ENCODE assay signal across 1 cellular context in genomic region chr6:43769526-43770416, GRCh38.
TF ChIP-seq lines count a peak whose summit lies in the region.

Gene VEGFA (plus strand): TSS chr6:43770211.

TF ChIP-seq in HepG2, 621 proteins besides CTCF, POLR2A, EP300 and RAD21 (continued from another document and continues in another):
- TF ChIP-seq PLSCR1 (CRISPR knock-in tag; IDR thresholded peaks at IDR 0.05; ENCODE audit: borderline replicate concordance) (peak; percentile 87; the same call in 1 of the 2 replicates), ZNF556 (CRISPR knock-in tag; IDR thresholded peaks at IDR 0.05; ENCODE audit: borderline replicate concordance) (peak; percentile 92; the same call in 1 of the 2 replicates), BCLAF1 (IDR thresholded peaks at IDR 0.05) (no peak), ISX (CRISPR knock-in tag; conservative IDR thresholded peaks at IDR 0.05) (no peak), PHF20 (CRISPR knock-in tag; IDR thresholded peaks at IDR 0.05) (no peak), SOX13 (IDR thresholded peaks at IDR 0.05) (peak; percentile 64; the same call in 1 of the 2 replicates), SOX13 (CRISPR knock-in tag; conservative IDR thresholded peaks at IDR 0.05 in 1 of 2, IDR thresholded peaks at IDR 0.05 in 1 of 2) (peak in 1 of 2 experiments; percentile 49; a peak in 2 of 4 replicates), STAT6 (CRISPR knock-in tag; IDR thresholded peaks at IDR 0.05; ENCODE audit: borderline replicate concordance) (peak; percentile 85; the same call in 1 of the 2 replicates), RFX1 (IDR thresholded peaks at IDR 0.05) (no peak), ZNF234 (CRISPR knock-in tag; conservative IDR thresholded peaks at IDR 0.05) (no peak), AHR (CRISPR knock-in tag; IDR thresholded peaks at IDR 0.05) (peak; percentile 23), PRDM10 (CRISPR knock-in tag; IDR thresholded peaks at IDR 0.05; ENCODE audit: low read depth) (peak; percentile 44; the same call in 1 of the 2 replicates), PTBP1 (IDR thresholded peaks at IDR 0.05; ENCODE audit: low read depth, low read length, poor library complexity, severe bottlenecking) (peak; percentile 71), ZNF687 (CRISPR knock-in tag; IDR thresholded peaks at IDR 0.05) (peak; percentile 90), ZNF704 (CRISPR knock-in tag; IDR thresholded peaks at IDR 0.05; ENCODE audit: borderline replicate concordance) (peak; percentile 46; the same call in 1 of the 2 replicates), SNAPC5 (CRISPR knock-in tag; IDR thresholded peaks at IDR 0.05; ENCODE audit: borderline replicate concordance) (no peak; the same call in 1 of the 2 replicates), TSC22D2 (CRISPR knock-in tag; IDR thresholded peaks at IDR 0.05; ENCODE audit: borderline replicate concordance) (peak; percentile 88; the same call in 1 of the 2 replicates), ZNF740 (CRISPR knock-in tag; IDR thresholded peaks at IDR 0.05) (peak; percentile 90), ZNF333 (CRISPR knock-in tag; IDR thresholded peaks at IDR 0.05; ENCODE audit: borderline replicate concordance) (0 out of 2 replicates have a peak, but pooled peaks have one; percentile 72), CBX5 (CRISPR knock-in tag; IDR thresholded peaks at IDR 0.05; ENCODE audit: borderline replicate concordance) (peak; percentile 68), ZNF274 (CRISPR knock-in tag; IDR thresholded peaks at IDR 0.05) (peak; percentile 80; the same call in 1 of the 2 replicates), RARG (CRISPR knock-in tag; IDR thresholded peaks at IDR 0.05; ENCODE audit: low read depth) (0 out of 2 replicates have a peak, but pooled peaks have one; percentile 91), PREB (CRISPR knock-in tag; IDR thresholded peaks at IDR 0.05) (no peak), ZSCAN29 (CRISPR knock-in tag; conservative IDR thresholded peaks at IDR 0.05) (peak; percentile 90), NFATC3 (CRISPR knock-in tag; IDR thresholded peaks at IDR 0.05) (0 out of 2 replicates have a peak, but pooled peaks have one; percentile 69), ZNF496 (CRISPR knock-in tag; IDR thresholded peaks at IDR 0.05; ENCODE audit: insufficient replicate concordance) (no peak), HDAC1 (CRISPR knock-in tag; IDR thresholded peaks at IDR 0.05) (peak; percentile 7; the same call in 1 of the 2 replicates), NR2C2 (CRISPR knock-in tag; IDR thresholded peaks at IDR 0.05; ENCODE audit: borderline replicate concordance) (peak; percentile 71), IRX3 (CRISPR knock-in tag; IDR thresholded peaks at IDR 0.05; ENCODE audit: borderline replicate concordance, low read depth) (0 out of 2 replicates have a peak, but pooled peaks have one; percentile 32), ZNF138 (CRISPR knock-in tag; IDR thresholded peaks at IDR 0.05; ENCODE audit: low read depth) (peak; percentile 76), NFIC (IDR thresholded peaks at IDR 0.05; ENCODE audit: low read length) (no peak), ZNF10 (CRISPR knock-in tag; IDR thresholded peaks at IDR 0.05; ENCODE audit: borderline replicate concordance, low read depth) (no peak), FOXO4 (CRISPR knock-in tag; conservative IDR thresholded peaks at IDR 0.05) (0 out of 2 replicates have a peak, but pooled peaks have one; percentile 24), BORCS8-MEF2B (CRISPR knock-in tag; IDR thresholded peaks at IDR 0.05) (peak; percentile 75), XBP1 (CRISPR knock-in tag; IDR thresholded peaks at IDR 0.05) (no peak), ZNF75D (CRISPR knock-in tag; IDR thresholded peaks at IDR 0.05; ENCODE audit: borderline replicate concordance) (no peak), TFDP2 (CRISPR knock-in tag; IDR thresholded peaks at IDR 0.05) (peak; percentile 67), ZSCAN22 (CRISPR knock-in tag; IDR thresholded peaks at IDR 0.05) (peak; percentile 59; the same call in 1 of the 2 replicates), ZNF709 (CRISPR knock-in tag; IDR thresholded peaks at IDR 0.05) (peak; percentile 83), ZNF317 (CRISPR knock-in tag; IDR thresholded peaks at IDR 0.05) (peak; percentile 37; the same call in 1 of the 2 replicates)
